In the genomic region with DNA sequence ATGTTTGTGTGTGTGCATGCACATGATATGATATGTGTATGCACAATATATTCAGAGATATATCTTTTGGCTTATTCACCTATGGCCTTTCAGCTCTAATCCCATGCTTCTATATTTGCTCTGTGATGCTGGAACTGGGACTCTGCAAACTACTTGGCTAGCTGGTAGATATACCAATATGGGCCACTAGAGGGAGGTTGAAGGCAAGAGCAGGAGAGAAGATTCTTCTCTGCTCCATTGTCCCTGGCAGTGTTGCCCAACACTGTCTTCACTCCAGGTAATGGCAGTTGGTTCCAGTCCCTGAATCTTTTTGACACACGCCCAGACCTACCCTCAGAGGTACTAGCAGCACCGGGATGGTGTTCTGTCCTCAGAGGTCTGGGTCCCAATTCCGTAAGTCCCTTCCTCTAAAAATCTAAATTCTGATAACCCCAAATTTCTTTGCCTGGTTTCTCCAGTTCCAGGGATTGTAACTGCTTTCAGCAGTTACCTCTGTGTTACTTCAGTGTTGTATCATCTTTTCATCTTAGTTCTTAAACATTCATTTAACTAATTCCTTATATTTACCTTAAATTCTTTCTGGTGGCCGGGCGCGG, we compare ENCODE assay signal across 8 cellular contexts. TPM values are rescaled to one million over a fixed set of nuclear protein-coding genes. Genes with fewer than 3 reads are reported as not detected.
DNase-seq lines count a peak whose midpoint lies in the region; ATAC-seq and TF ChIP-seq lines count a peak whose summit lies in the region.

No MANE protein-coding gene starts in this region.

- H3K27ac ChIP-seq in Karpas-422 (ENCODE audit: low read length) (no peak overlapping the region), body of pancreas (no peak overlapping the region)

- peaks cover 0 to 2% (median 0%) of the 10 kb centered on the region in 3 donors for H3K27me3 Mint-ChIP-seq in immature natural killer cell (ENCODE audit: low read depth in 3 of 3)
- no peaks in the 10 kb centered on the region for H3K27me3 Mint-ChIP-seq in stimulated activated naive B cell treated with anti-CD40 and anti-IgM and Interleukin-4, amounts not matched to agents 10 μg/mL and 1 μg/mL and 100 μg/mL, for 72 hours

- H3K4me1 ChIP-seq in Karpas-422 (ENCODE audit: low read length) = no peaks in the 10 kb centered on the region
- H3K4me1 ChIP-seq in body of pancreas = no peaks in the 10 kb centered on the region

- intact Hi-C loops in body of pancreas (cut with DNase I) = no loop called here

- WGBS in body of pancreas, 2 donors = 54 to 66% methylated on average over 5 to 6 of the region's 6 CpGs

- no peak overlapping the region for H3K4me2 ChIP-seq in Karpas-422 (ENCODE audit: low read depth, low read length, poor library complexity, severe bottlenecking)

- ATAC-seq in GM19468 (IDR thresholded peaks at IDR 0.05; ENCODE audit: extremely low read depth, unreplicated experiment) = peak; percentile 46
- ATAC-seq in body of pancreas = peak; percentile 83
- ATAC-seq in stimulated activated naive B cell treated with anti-CD40 and anti-IgM and Interleukin-4, amounts not matched to agents 10 μg/mL and 1 μg/mL and 100 μg/mL, for 72 hours (replicated peaks) = peak; percentile 82 to 86

- no peak overlapping the region for H3K9ac ChIP-seq in Karpas-422 (ENCODE audit: low read length)

- no peaks in the 10 kb centered on the region for H3K27me3 ChIP-seq in Karpas-422 (ENCODE audit: low read length)
- no peaks in the 10 kb centered on the region for H3K27me3 ChIP-seq in body of pancreas

- no peak for TF ChIP-seq POLR2A in body of pancreas (IDR thresholded peaks at IDR 0.05)

- TF ChIP-seq CTCF in body of pancreas (IDR thresholded peaks at IDR 0.05) = peak; percentile 33 to 76 (median 64)

- H3K27ac Mint-ChIP-seq in immature natural killer cell = no peak overlapping the region
- no peak overlapping the region for H3K27ac Mint-ChIP-seq in stimulated activated naive B cell treated with anti-CD40 and anti-IgM and Interleukin-4, amounts not matched to agents 10 μg/mL and 1 μg/mL and 100 μg/mL, for 72 hours

- no peaks in the 10 kb centered on the region for H3K36me3 Mint-ChIP-seq in immature natural killer cell
- H3K36me3 Mint-ChIP-seq in stimulated activated naive B cell treated with anti-CD40 and anti-IgM and Interleukin-4, amounts not matched to agents 10 μg/mL and 1 μg/mL and 100 μg/mL, for 72 hours = no peaks in the 10 kb centered on the region

- no peaks in the 10 kb centered on the region for H3K4me1 Mint-ChIP-seq in immature natural killer cell
- no peaks in the 10 kb centered on the region for H3K4me1 Mint-ChIP-seq in stimulated activated naive B cell treated with anti-CD40 and anti-IgM and Interleukin-4, amounts not matched to agents 10 μg/mL and 1 μg/mL and 100 μg/mL, for 72 hours

- H3K36me3 ChIP-seq in Karpas-422 (ENCODE audit: insufficient read depth, low read length) (no peaks in the 10 kb centered on the region), body of pancreas (replicated peaks in 1 of 2; ENCODE audit: insufficient read depth in 1 of 2, low read depth in 2 of 2) (no peaks in the 10 kb centered on the region)

- H3K9me2 ChIP-seq in Karpas-422 (replicated peaks; ENCODE audit: insufficient read depth, low read length) = no peaks in the 10 kb centered on the region

- no peaks in the 10 kb centered on the region for H4K20me1 ChIP-seq in Karpas-422 (ENCODE audit: insufficient read depth, low read depth, low read length)

- DNase-seq in DMS153 treated with DMSO at 0.1 percent for 48 hours (lab: John Stamatoyannopoulos, UW; ENCODE audit: unreplicated experiment) (peak; percentile 29), DMS153 (lab: John Stamatoyannopoulos, UW) (no peak), Karpas-422 (peak; percentile 79), RPMI8226 (peak; percentile 56), body of pancreas (peak; percentile 22 to 48 (median 38)), immature natural killer cell (peak; percentile 31 to 41 (median 39))
- DNase-seq in stimulated activated naive B cell treated with anti-CD40 and anti-IgM and Interleukin-4, amounts not matched to agents 10 μg/mL and 1 μg/mL and 100 μg/mL, for 72 hours = peak; percentile 9

- no peaks in the 10 kb centered on the region for H3K9me3 ChIP-seq in Karpas-422 (ENCODE audit: low read length)
- H3K9me3 ChIP-seq in body of pancreas = no peaks in the 10 kb centered on the region

- H3K4me3 Mint-ChIP-seq in immature natural killer cell = no peak overlapping the region
- H3K4me3 Mint-ChIP-seq in stimulated activated naive B cell treated with anti-CD40 and anti-IgM and Interleukin-4, amounts not matched to agents 10 μg/mL and 1 μg/mL and 100 μg/mL, for 72 hours = no peak overlapping the region

- no peaks in the 10 kb centered on the region for H3K79me2 ChIP-seq in Karpas-422 (ENCODE audit: low read length)

- no peak overlapping the region for H2AFZ ChIP-seq in Karpas-422 (ENCODE audit: low read length)

- H3K4me3 ChIP-seq in Karpas-422 (ENCODE audit: low read length) (no peak overlapping the region), body of pancreas (no peak overlapping the region)

- H3K9me3 Mint-ChIP-seq in immature natural killer cell = no peaks in the 10 kb centered on the region
- H3K9me3 Mint-ChIP-seq in stimulated activated naive B cell treated with anti-CD40 and anti-IgM and Interleukin-4, amounts not matched to agents 10 μg/mL and 1 μg/mL and 100 μg/mL, for 72 hours = no peaks in the 10 kb centered on the region

RNA-seq across cellular contexts. Expression of gene GTPBP8, which starts 44.7 kb away (rescaled TPM):
- 28.4 and 36.0 TPM in 2 replicates for total RNA-seq in Karpas-422 (2014; rRNA removed; shearing (Covaris generic); ENCODE audit: low replicate concordance)
- 10 to 100 TPM; 10.6 to 13.2 TPM for total RNA-seq in body of pancreas
- polyA plus RNA-seq in immature natural killer cell = 10 to 100 TPM; 14.5 to 34.9 (median 28.3) TPM
